17 cellular contexts compared by ENCODE assay signal in genomic region chr14:38526841-38527501, GRCh38.
DNase-seq lines count a peak whose midpoint lies in the region; TF ChIP-seq lines count a peak whose summit lies in the region.
"Had no signal": no experiment of that assay in that cellular context is flagged by ENCODE, and none has a peak within 500 bp of the region (broad histone marks: within the 10 kb centered on the region; RNA-seq: fewer than 3 reads in every experiment).

No MANE protein-coding gene starts in this region.

- no peaks in the 10 kb centered on the region for H3F3A ChIP-seq in neural cell (ENCODE audit: insufficient read depth, low read length, poor library complexity, severe bottlenecking)

- no peak overlapping the region for H2AFZ ChIP-seq in neural cell (ENCODE audit: low read depth, low read length)
- H2AFZ ChIP-seq: GM23248 had no signal

- H3K4me1 Mint-ChIP-seq in brain, result peaks cover 32% of the 10 kb centered on the region
- H3K4me1 Mint-ChIP-seq: CD4-positive, alpha-beta memory T cell had no signal

- no peak overlapping the region for H3K9ac ChIP-seq in neural cell (ENCODE audit: low read length)
- H3K9ac ChIP-seq: GM23248 had no signal

- H3K79me2 ChIP-seq in neural cell (replicated peaks; ENCODE audit: insufficient read depth, low read length), result no peaks in the 10 kb centered on the region

- H3K4me3 Mint-ChIP-seq in brain, result peak overlapping the region in 1 of 5 experiments; percentile 44
- H3K4me3 Mint-ChIP-seq: CD4-positive, alpha-beta memory T cell had no signal

- peak overlapping the region in 3 of 5 experiments; percentile 42 to 94 (median 87) for H3K27ac Mint-ChIP-seq in brain
- H3K27ac Mint-ChIP-seq: CD4-positive, alpha-beta memory T cell had no signal

- H3K27me3 Mint-ChIP-seq in brain, result no peaks in the 10 kb centered on the region
- H3K27me3 Mint-ChIP-seq: CD4-positive, alpha-beta memory T cell had no signal

- BruUV-seq in A673 (replicated peaks; lab: Mats Ljungman, UMichigan), result no TSS peak

- H3K4me1 ChIP-seq in A673 (ENCODE audit: insufficient read depth, low read length, poor library complexity, severe bottlenecking), result peaks cover 42% of the 10 kb centered on the region
- no peaks in the 10 kb centered on the region for H3K4me1 ChIP-seq in transverse colon
- H3K4me1 ChIP-seq: A549 had no signal

- H3K27me3 ChIP-seq in A673 (replicated peaks; ENCODE audit: insufficient read depth, low read depth, low read length, poor library complexity) (no peaks in the 10 kb centered on the region), neural cell (ENCODE audit: insufficient read depth, low read depth, low read length) (no peaks in the 10 kb centered on the region), transverse colon (no peaks in the 10 kb centered on the region)

- H3K27ac ChIP-seq in A673 (ENCODE audit: low read depth, low read length, poor library complexity, severe bottlenecking) (peak overlapping the region; percentile 95), neural cell (ENCODE audit: low read length) (peak overlapping the region; percentile 73), transverse colon (no peak overlapping the region)
- H3K27ac ChIP-seq: A549, GM23248 had no signal

- no peaks in the 10 kb centered on the region for H3K9me2 ChIP-seq in neural cell (ENCODE audit: insufficient read depth, low read length)

- TF ChIP-seq POLR2A in transverse colon (IDR thresholded peaks at IDR 0.05), result no peak

- H3K36me3 Mint-ChIP-seq in brain, result no peaks in the 10 kb centered on the region
- H3K36me3 Mint-ChIP-seq: CD4-positive, alpha-beta memory T cell had no signal

- DNase-seq in A673 (ENCODE audit: low spot score), result peak; percentile 96
- DNase-seq in DMS114 treated with DMSO at 0.1 percent for 48 hours (lab: John Stamatoyannopoulos, UW; ENCODE audit: unreplicated experiment), result no peak
- DNase-seq in transverse colon, result no peak
- no peak for DNase-seq in mesenteric fat pad (ENCODE audit: low spot score)
- DNase-seq: 8988T; C1 segment of cervical spinal cord; Calu3; CD4-positive, alpha-beta memory T cell; COR-L47; DMS153; DND-41; GM23248; H7; HCEC 1CT had no signal

- no peak overlapping the region for H3K4me3 ChIP-seq in A673 (ENCODE audit: low read depth, low read length, poor library complexity, severe bottlenecking)
- no peak overlapping the region for H3K4me3 ChIP-seq in neural cell (ENCODE audit: low read length)
- H3K4me3 ChIP-seq in transverse colon, result no peak overlapping the region
- H3K4me3 ChIP-seq: A549, GM23248 had no signal

- WGBS in transverse colon (ENCODE audit: low coverage in 1 of 2), 2 donors, result 67 to 85% methylated on average over 1 of the region's 1 CpG

- no peak for TF ChIP-seq RAD21 in neural cell (conservative IDR thresholded peaks at IDR 0.05)

- POLR2A ChIA-PET in A673 (lab: Charles Lee; ENCODE audit: low non-redundant PET), result interaction anchor here (0.6 to 0.7 kb wide), 3 partner anchors 10 to 107 kb away, joined by 3 to 10 read pairs (median 3); no protein-coding TSS in a partner anchor

- H3K9me3 ChIP-seq in A673 (ENCODE audit: low read depth, low read length, poor library complexity, severe bottlenecking), result peaks cover 12% of the 10 kb centered on the region
- H3K9me3 ChIP-seq in neural cell (ENCODE audit: low read length), result no peaks in the 10 kb centered on the region
- H3K9me3 ChIP-seq in transverse colon, result no peaks in the 10 kb centered on the region
- H3K9me3 ChIP-seq: A549 had no signal

- TF ChIP-seq CTCF in A673 (conservative IDR thresholded peaks at IDR 0.05; ENCODE audit: low read depth, low read length) (no peak), brain (conservative IDR thresholded peaks at IDR 0.05) (no peak), neural cell (IDR thresholded peaks at IDR 0.05; ENCODE audit: poor library complexity, severe bottlenecking) (no peak), transverse colon (IDR thresholded peaks at IDR 0.05) (no peak)

- CTCF ChIA-PET in A673 (lab: Charles Lee), result interaction anchor here (0.6 kb wide), 1 partner anchor 319 kb away, joined by 6 read pairs; no protein-coding TSS in a partner anchor

- TF ChIP-seq EP300 in neural cell (conservative IDR thresholded peaks at IDR 0.05; ENCODE audit: poor library complexity, severe bottlenecking) (no peak), transverse colon (IDR thresholded peaks at IDR 0.05; ENCODE audit: low read depth) (no peak)

- intact Hi-C loops in A673 (cut with micrococcal nuclease; ENCODE audit: unreplicated experiment), result loop anchor here (1.0 to 10.0 kb wide), 7 partner anchors 26 to 622 kb away; no protein-coding TSS in a partner anchor
- intact Hi-C loops in transverse colon (cut with DNase I; ENCODE audit: low total_unique reads), result no loop called here

- H3K36me3 ChIP-seq in A673 (ENCODE audit: insufficient read depth, low read length, poor library complexity, severe bottlenecking) (no peaks in the 10 kb centered on the region), neural cell (ENCODE audit: insufficient read depth, low read length) (no peaks in the 10 kb centered on the region), transverse colon (no peaks in the 10 kb centered on the region)

- no peaks in the 10 kb centered on the region for H4K20me1 ChIP-seq in neural cell (ENCODE audit: insufficient read depth)

- peaks cover 0 to 3% (median 0%) of the 10 kb centered on the region in 5 experiments for H3K9me3 Mint-ChIP-seq in brain

- no peak overlapping the region for H3K4me2 ChIP-seq in neural cell (ENCODE audit: low read length)
- H3K4me2 ChIP-seq: A549 had no signal

- in situ Hi-C loops in transverse colon (cut with MboI; ENCODE audit: low pct_ligation_motif_present in 1 of 4, low pct_unique_long_range_greater_than_20kb in 1 of 4, low sequenced_read_pairs in 3 of 4), result no loop called here

TF ChIP-seq in neural cell, 6 proteins besides CTCF, POLR2A, EP300 and RAD21:
- TF ChIP-seq EZH2 (IDR thresholded peaks at IDR 0.05; ENCODE audit: borderline replicate concordance, insufficient read depth, low read length, poor library complexity, severe bottlenecking), result no peak
- no peak for TF ChIP-seq REST (IDR thresholded peaks at IDR 0.05; ENCODE audit: borderline replicate concordance)

Comparison
In these comparisons a context has a peak if more than half of its experiments do, and no peak if none do; other contexts are left out.
1. H3K27ac ChIP-seq: peak in A673 (single experiment) and neural cell (single experiment); none in transverse colon (0 of 4).